8 cellular contexts compared by ENCODE assay signal in genomic region chr11:103091441-103091809, GRCh38. TPM values are rescaled to one million over a fixed set of nuclear protein-coding genes. Genes with fewer than 3 reads are reported as not detected.
DNase-seq lines count a peak whose midpoint lies in the region; ATAC-seq lines count a peak whose summit lies in the region.

No MANE protein-coding gene starts in this region.

- peak overlapping the region; percentile 51 for H3K4me2 ChIP-seq in mesendoderm (ENCODE audit: low read length)

- H3K4ac ChIP-seq in mesendoderm (ENCODE audit: low read depth, low read length), result peak overlapping the region; percentile 65

- ATAC-seq in HG02571 (IDR thresholded peaks at IDR 0.05; ENCODE audit: unreplicated experiment), result peak; percentile 49

- H3K79me2 ChIP-seq in mesendoderm (ENCODE audit: control insufficient read depth, insufficient read depth, low read length), result peaks cover 33% of the 10 kb centered on the region

- H4K5ac ChIP-seq in mesendoderm (ENCODE audit: low read length), result no peak overlapping the region

- no peaks in the 10 kb centered on the region for H3K4me1 ChIP-seq in mesendoderm (ENCODE audit: control insufficient read depth, low read depth, low read length)

- peak overlapping the region; percentile 89 for H3K56ac ChIP-seq in mesendoderm (ENCODE audit: low read length)

- H2AK5ac ChIP-seq in mesendoderm (ENCODE audit: low read length), result no peak overlapping the region

- H3K9ac ChIP-seq in mesendoderm (ENCODE audit: low read length), result peak overlapping the region; percentile 93

- no peaks in the 10 kb centered on the region for H3K27me3 ChIP-seq in mesendoderm (ENCODE audit: insufficient read depth, low read length, poor library complexity)

- peak overlapping the region; percentile 87 for H3K27ac ChIP-seq in mesendoderm (ENCODE audit: low read depth, low read length)

- no peaks in the 10 kb centered on the region for H3K36me3 ChIP-seq in mesendoderm (ENCODE audit: control insufficient read depth, insufficient read depth, low read length)

- no peak overlapping the region for H2BK5ac ChIP-seq in mesendoderm (ENCODE audit: low read length)

- peak overlapping the region; percentile 94 for H3K4me3 ChIP-seq in mesendoderm (ENCODE audit: low read length)

- WGBS in mesendoderm (ENCODE audit: extremely low coverage, insufficient coverage, low lambda C conversion rate), result no CpG with 5 or more reads among the region's 23 CpGs

- H2BK15ac ChIP-seq in mesendoderm (replicated peaks; ENCODE audit: low read depth), result no peak overlapping the region

- peak overlapping the region; percentile 2 for H2BK120ac ChIP-seq in mesendoderm (ENCODE audit: low read depth, low read length)

- peak overlapping the region; percentile 89 for H3K18ac ChIP-seq in mesendoderm (ENCODE audit: low read length)

- H4K8ac ChIP-seq in mesendoderm (ENCODE audit: low read depth, low read length), result no peak overlapping the region

- peaks cover 1% of the 10 kb centered on the region for H3K79me1 ChIP-seq in mesendoderm (ENCODE audit: low read length)

- peak overlapping the region; percentile 1 for H3K23ac ChIP-seq in mesendoderm (ENCODE audit: low read length)

- peak; percentile 16 for DNase-seq in NCI-H2029 (lab: John Stamatoyannopoulos, UW)
- no peak for DNase-seq in NCI-H2029 treated with DMSO at 0.1 percent for 48 hours (lab: John Stamatoyannopoulos, UW)
- DNase-seq in NAMALWA (ENCODE audit: low spot score), result peak; percentile 77
- DNase-seq in activated CD4-positive, alpha-beta T cell treated with anti-CD3 and anti-CD28 coated beads, Interleukin-2, amount 50 U/mL, for 1 hour, result peak; percentile 33
- DNase-seq in effector CD8-positive, alpha-beta T cell (lab: John Stamatoyannopoulos, UW), result peak; percentile 14
- peak; percentile 62 for DNase-seq in mesendoderm
- DNase-seq in stimulated activated naive CD4-positive, alpha-beta T cell treated with Interleukin-2 at 50 U/mL for 16 hours (lab: John Stamatoyannopoulos, UW), result peak; percentile 31

RNA-seq across cellular contexts. Expression of gene DCUN1D5, which starts 0.5 kb away (rescaled TPM):
- 182 TPM for polyA plus RNA-seq in mesendoderm (2013, experiment 1 of 2)
- polyA plus RNA-seq in mesendoderm (2013, experiment 2 of 2), result 180 TPM

RNA-seq across cellular contexts. Expression of gene DYNC2H1, which starts 17.8 kb away (rescaled TPM):
- polyA plus RNA-seq in mesendoderm (2013, experiment 1 of 2), result 3.1 TPM
- polyA plus RNA-seq in mesendoderm (2013, experiment 2 of 2), result 3.2 TPM
